ENCODE assay signal across 9 cellular contexts in genomic region chr19:1416014-1416841, GRCh38. TPM values are rescaled to one million over a fixed set of nuclear protein-coding genes. Genes with fewer than 3 reads are reported as not detected.
DNase-seq lines count a peak whose midpoint lies in the region; ATAC-seq and TF ChIP-seq lines count a peak whose summit lies in the region.
"Had no signal": no experiment of that assay in that cellular context is flagged by ENCODE, and none has a peak within 500 bp of the region (broad histone marks: within the 10 kb centered on the region; RNA-seq: fewer than 3 reads in every experiment).

No MANE protein-coding gene starts in this region.

- H3K9me3 ChIP-seq in T-helper 17 cell (ENCODE audit: control insufficient read depth, low read length, poor library complexity, severe bottlenecking) (no peaks in the 10 kb centered on the region), esophagus (ENCODE audit: control insufficient read depth in 2 of 2, insufficient read depth in 1 of 2, low read depth in 1 of 2, low read length in 1 of 2) (no peaks in the 10 kb centered on the region)

- ATAC-seq in T-helper 17 cell (no peak), GM21367 (IDR thresholded peaks at IDR 0.05; ENCODE audit: unreplicated experiment) (no peak)

- H3K27ac ChIP-seq in esophagus (ENCODE audit: low read depth in 2 of 2, low read length in 1 of 2), result peak overlapping the region; percentile 83 to 95

- 37 to 45% methylated on average over 28 of the region's 28 CpGs for WGBS in esophagus, 2 donors

- H3K4me1 Mint-ChIP-seq in T-helper 17 cell, result peaks cover 43% of the 10 kb centered on the region
- peaks cover 22% of the 10 kb centered on the region for H3K4me1 Mint-ChIP-seq in neural crest cell

- H3K4me1 ChIP-seq in esophagus (ENCODE audit: control insufficient read depth in 2 of 2, insufficient read depth in 2 of 2, low read length in 1 of 2), result peaks cover 27 to 53% of the 10 kb centered on the region in 2 donors

- no peaks in the 10 kb centered on the region for H3K9me3 Mint-ChIP-seq in neural crest cell
- H3K9me3 Mint-ChIP-seq: T-helper 1 cell treated with Interleukin-12 subunit alpha and Interleukin-12 subunit beta and Interleukin-4 antibody, amounts not matched to agents 30 μg/mL and 1 μg/mL, for 36 hours had no signal

- H3K27me3 Mint-ChIP-seq in T-helper 17 cell, result no peaks in the 10 kb centered on the region
- no peaks in the 10 kb centered on the region for H3K27me3 Mint-ChIP-seq in neural crest cell (ENCODE audit: low read depth)

- in situ Hi-C loops in G401 (cut with HindIII; ENCODE audit: low sequenced_read_pairs), result no loop called here

- H3K36me3 Mint-ChIP-seq in T-helper 17 cell (ENCODE audit: low read depth) (no peaks in the 10 kb centered on the region), neural crest cell (ENCODE audit: low read depth) (peaks cover 7% of the 10 kb centered on the region)

- no peaks in the 10 kb centered on the region for H3K27me3 ChIP-seq in esophagus (ENCODE audit: control insufficient read depth in 1 of 2, insufficient read depth in 2 of 2, low read length in 2 of 2)

- H3K36me3 ChIP-seq in esophagus (ENCODE audit: control insufficient read depth in 2 of 2, insufficient read depth in 2 of 2, low read length in 1 of 2), result peaks cover under 1 to 43% of the 10 kb centered on the region in 2 donors

- peak overlapping the region; percentile 90 for H3K27ac Mint-ChIP-seq in T-helper 17 cell
- H3K27ac Mint-ChIP-seq in neural crest cell (ENCODE audit: unreplicated experiment), result peak overlapping the region; percentile 67
- H3K27ac Mint-ChIP-seq: T-helper 1 cell treated with Interleukin-12 subunit alpha and Interleukin-12 subunit beta and Interleukin-4 antibody, amounts not matched to agents 30 μg/mL and 1 μg/mL, for 36 hours had no signal

- TF ChIP-seq CTCF in AG10803 (conservative IDR thresholded peaks at IDR 0.05; ENCODE audit: low read length), result no peak
- TF ChIP-seq CTCF in neural crest cell (conservative IDR thresholded peaks at IDR 0.05), result no peak

- peak overlapping the region; percentile 86 for H3K4me3 Mint-ChIP-seq in T-helper 17 cell
- peak overlapping the region; percentile 65 for H3K4me3 Mint-ChIP-seq in neural crest cell
- H3K4me3 Mint-ChIP-seq: T-helper 1 cell treated with Interleukin-12 subunit alpha and Interleukin-12 subunit beta and Interleukin-4 antibody, amounts not matched to agents 30 μg/mL and 1 μg/mL, for 36 hours had no signal

- H3K4me3 ChIP-seq in AG10803 (ENCODE audit: low read length) (no peak overlapping the region; the same call in 1 of the 2 replicates), esophagus (ENCODE audit: low read depth in 1 of 2, low read length in 2 of 2) (no peak overlapping the region)

- peak; percentile 14 for DNase-seq in AG10803 (ENCODE audit: low read depth)
- no peak for DNase-seq in T-helper 17 cell
- no peak for DNase-seq in neural crest cell (ENCODE audit: low read depth, low spot score)
- DNase-seq in NCI-H1105 treated with DMSO at 0.1 percent for 48 hours (lab: John Stamatoyannopoulos, UW), result no peak
- no peak for DNase-seq in epidermal melanocyte (ENCODE audit: insufficient read length, low spot score)
- DNase-seq in G401 (ENCODE audit: low spot score), result no peak

RNA-seq across cellular contexts. Expression of gene DAZAP1, which starts 8.8 kb away (rescaled TPM):
- total RNA-seq in T-helper 17 cell (100 to 1,000 TPM; 148 to 163 TPM), neural crest cell (146 and 157 TPM in 2 replicates)
- 10 to 100 TPM; 64.9 to 75.3 TPM for polyA plus RNA-seq in esophagus
- 153 and 193 TPM in 2 replicates for total RNA-seq in G401 (2014; rRNA removed; shearing (Covaris generic))

RNA-seq across cellular contexts. Expression of gene GAMT, which starts 14.9 kb away (rescaled TPM):
- total RNA-seq in T-helper 17 cell (1 to 10 TPM; 9.0 to 9.9 TPM), neural crest cell (42.6 and 45.6 TPM in 2 replicates)
- 10 to 100 TPM; 10.9 to 18.4 TPM for polyA plus RNA-seq in esophagus
- total RNA-seq in G401 (2014; rRNA removed; shearing (Covaris generic)), result 110 and 116 TPM in 2 replicates

RNA-seq across cellular contexts. Expression of gene RPS15, which starts 22.0 kb away (rescaled TPM):
- 1,000 to 10,000 TPM; 1,653 to 1,678 TPM for total RNA-seq in T-helper 17 cell
- 1,000 to 10,000 TPM; 2,888 to 3,260 TPM for polyA plus RNA-seq in esophagus
- total RNA-seq in neural crest cell, result 1,578 and 1,580 TPM in 2 replicates
- 1,108 and 1,164 TPM in 2 replicates for total RNA-seq in G401 (2014; rRNA removed; shearing (Covaris generic))

RNA-seq across cellular contexts. Expression of gene NDUFS7, which starts 32.5 kb away (rescaled TPM):
- total RNA-seq in T-helper 17 cell (10 to 100 TPM; 50.9 to 54.7 TPM), neural crest cell (89.7 and 90.6 TPM in 2 replicates)
- 100 to 1,000 TPM; 106 to 160 TPM for polyA plus RNA-seq in esophagus
- total RNA-seq in G401 (2014; rRNA removed; shearing (Covaris generic)), result 123 TPM in 2 replicates

RNA-seq across cellular contexts. Expression of gene APC2, which starts 33.7 kb away (rescaled TPM):
- under 1 TPM; 0.07 to 0.44 TPM for total RNA-seq in T-helper 17 cell
- polyA plus RNA-seq in esophagus, result under 1 TPM; 0.02 to 0.10 TPM
- total RNA-seq in neural crest cell, result 39.2 and 43.0 TPM in 2 replicates
- 13.4 and 15.4 TPM in 2 replicates for total RNA-seq in G401 (2014; rRNA removed; shearing (Covaris generic))
